In the genomic region with DNA sequence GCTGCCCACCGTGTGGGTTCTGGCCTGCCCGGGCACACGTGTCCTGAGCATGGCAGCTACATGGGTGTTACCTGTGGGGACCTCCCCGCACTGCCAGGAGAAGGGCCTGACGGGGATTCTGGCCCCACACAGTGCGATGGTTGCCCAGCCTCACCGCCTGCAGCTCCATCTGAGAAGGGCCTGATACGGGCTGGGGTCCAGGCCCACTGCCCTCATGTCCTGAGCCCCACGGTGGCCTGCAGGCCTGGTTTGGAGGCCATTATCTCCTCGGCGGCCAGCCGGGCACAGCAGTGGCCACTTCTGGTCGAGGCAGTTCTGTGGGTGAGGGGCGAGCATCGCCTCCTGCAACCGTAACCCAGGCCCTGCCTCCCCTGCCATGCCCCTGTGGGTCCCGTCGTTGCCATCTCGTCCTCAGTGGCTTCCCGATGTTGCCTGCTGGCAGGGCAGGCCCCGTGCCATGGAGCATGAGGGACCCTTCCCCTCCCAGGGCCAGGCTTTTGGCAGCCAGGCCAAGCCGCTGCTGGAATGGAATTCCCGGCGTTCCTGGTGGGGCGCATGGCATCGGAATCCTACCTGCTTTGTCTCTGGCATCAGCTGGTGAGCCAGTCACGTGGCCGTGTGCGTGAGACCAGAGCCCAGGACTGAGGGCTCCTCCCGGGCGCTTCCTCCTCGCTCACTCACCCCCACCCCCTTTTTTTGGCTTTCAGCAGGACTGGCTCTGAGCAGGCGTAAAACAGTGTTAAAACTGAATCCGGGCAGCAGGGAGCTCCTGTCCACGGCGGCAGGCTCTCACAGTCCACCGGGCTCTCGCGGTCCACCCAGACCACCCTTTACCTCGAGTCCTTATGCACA, we compare ENCODE assay signal across 9 cellular contexts.
A peak's percentile ranks its signal among the peaks of the same experiment; 100 is the strongest.
DNase-seq lines count a peak whose midpoint lies in the region; ATAC-seq and TF ChIP-seq lines count a peak whose summit lies in the region.
"Had no signal": no experiment of that assay in that cellular context is flagged by ENCODE, and none has a peak within 500 bp of the region (broad histone marks: within the 10 kb centered on the region; RNA-seq: fewer than 3 reads in every experiment).

No MANE protein-coding gene starts in this region.

- peak; percentile 56 for DNase-seq in natural killer cell treated with Interleukin-12 subunit alpha and Interleukin-12 subunit beta and Interleukin-15 and Interleukin-18, amount 100 ng/mL, for 72 hours (ENCODE audit: low spot score)
- DNase-seq in natural killer cell: no peak
- peak; percentile 88 to 91 for DNase-seq in breast epithelium (ENCODE audit: low spot score in 2 of 2)
- DNase-seq in lower leg skin (ENCODE audit: low spot score in 2 of 2): peak; percentile 76 to 95
- no peak for DNase-seq in activated T-cell treated with anti-CD3 and anti-CD28 coated beads, Interleukin-2, amount 50 U/mL, for 24 hours
- no peak for DNase-seq in stimulated activated CD4-positive, alpha-beta T cell treated with anti-CD3 and anti-CD28 coated beads, Interleukin-4, amount 100 ng/mL, for 24 hours
- DNase-seq in UCSD-AML1 (lab: John Stamatoyannopoulos, UW; ENCODE audit: unreplicated experiment): no peak
- no peak for DNase-seq in iPS-NIHi7 (ENCODE audit: extremely low spot score)

- intact Hi-C loops in natural killer cell (cut with micrococcal nuclease) (no loop called here), breast epithelium (cut with DNase I; ENCODE audit: low total_unique reads) (no loop called here), lower leg skin (cut with DNase I; ENCODE audit: low total_unique reads) (no loop called here)

- H3K36me3 ChIP-seq in breast epithelium: no peaks in the 10 kb centered on the region

- 18 to 29% methylated on average over 38 to 40 of the region's 40 CpGs for WGBS in lower leg skin, 2 donors

- H3K4me3 Mint-ChIP-seq in natural killer cell treated with Interleukin-12 subunit alpha and Interleukin-12 subunit beta and Interleukin-15 and Interleukin-18, amount 100 ng/mL, for 72 hours: no peak overlapping the region
- no peak overlapping the region for H3K4me3 Mint-ChIP-seq in natural killer cell
- H3K4me3 Mint-ChIP-seq in activated T-cell treated with anti-CD3 and anti-CD28 coated beads, Interleukin-2, amount 50 U/mL, for 24 hours: no peak overlapping the region

- H3K9me3 Mint-ChIP-seq in natural killer cell treated with Interleukin-12 subunit alpha and Interleukin-12 subunit beta and Interleukin-15 and Interleukin-18, amount 100 ng/mL, for 72 hours: no peaks in the 10 kb centered on the region
- no peaks in the 10 kb centered on the region for H3K9me3 Mint-ChIP-seq in natural killer cell
- H3K9me3 Mint-ChIP-seq in activated T-cell treated with anti-CD3 and anti-CD28 coated beads, Interleukin-2, amount 50 U/mL, for 24 hours: no peaks in the 10 kb centered on the region
- H3K9me3 Mint-ChIP-seq: nephron had no signal

- H3K27me3 ChIP-seq in breast epithelium: no peaks in the 10 kb centered on the region

- H3K27me3 Mint-ChIP-seq in natural killer cell treated with Interleukin-12 subunit alpha and Interleukin-12 subunit beta and Interleukin-15 and Interleukin-18, amount 100 ng/mL, for 72 hours: no peaks in the 10 kb centered on the region
- H3K27me3 Mint-ChIP-seq in natural killer cell (ENCODE audit: low read depth in 2 of 2): no peaks in the 10 kb centered on the region
- H3K27me3 Mint-ChIP-seq in activated T-cell treated with anti-CD3 and anti-CD28 coated beads, Interleukin-2, amount 50 U/mL, for 24 hours: no peaks in the 10 kb centered on the region

- no peak overlapping the region for H3K27ac Mint-ChIP-seq in natural killer cell treated with Interleukin-12 subunit alpha and Interleukin-12 subunit beta and Interleukin-15 and Interleukin-18, amount 100 ng/mL, for 72 hours
- H3K27ac Mint-ChIP-seq in natural killer cell: no peak overlapping the region
- H3K27ac Mint-ChIP-seq in activated T-cell treated with anti-CD3 and anti-CD28 coated beads, Interleukin-2, amount 50 U/mL, for 24 hours: no peak overlapping the region

- peak overlapping the region; percentile 85 to 98 (median 97) for H3K4me3 ChIP-seq in breast epithelium
- no peak overlapping the region for H3K4me3 ChIP-seq in lower leg skin (ENCODE audit: low read depth, poor library complexity, severe bottlenecking)

- TF ChIP-seq CTCF in natural killer cell (IDR thresholded peaks at IDR 0.05) (no peak), breast epithelium (IDR thresholded peaks at IDR 0.05) (no peak), lower leg skin (IDR thresholded peaks at IDR 0.05) (no peak)

- TF ChIP-seq POLR2A in breast epithelium (IDR thresholded peaks at IDR 0.05) (peak; percentile 28), lower leg skin (IDR thresholded peaks at IDR 0.05) (no peak)

- no peak for ATAC-seq in natural killer cell treated with Interleukin-12 subunit alpha and Interleukin-12 subunit beta and Interleukin-15 and Interleukin-18, amount 100 ng/mL, for 72 hours
- ATAC-seq in natural killer cell: no peak

- H3K36me3 Mint-ChIP-seq in natural killer cell treated with Interleukin-12 subunit alpha and Interleukin-12 subunit beta and Interleukin-15 and Interleukin-18, amount 100 ng/mL, for 72 hours: no peaks in the 10 kb centered on the region
- no peaks in the 10 kb centered on the region for H3K36me3 Mint-ChIP-seq in natural killer cell
- H3K36me3 Mint-ChIP-seq in activated T-cell treated with anti-CD3 and anti-CD28 coated beads, Interleukin-2, amount 50 U/mL, for 24 hours (ENCODE audit: low read depth): peaks cover 9% of the 10 kb centered on the region

- peaks cover 0 to 22% of the 10 kb centered on the region in 2 donors for H3K4me1 Mint-ChIP-seq in natural killer cell treated with Interleukin-12 subunit alpha and Interleukin-12 subunit beta and Interleukin-15 and Interleukin-18, amount 100 ng/mL, for 72 hours (ENCODE audit: low read depth in 2 of 2)
- H3K4me1 Mint-ChIP-seq in natural killer cell: peaks cover 32 to 46% of the 10 kb centered on the region in 2 donors
- peaks cover 24% of the 10 kb centered on the region for H3K4me1 Mint-ChIP-seq in activated T-cell treated with anti-CD3 and anti-CD28 coated beads, Interleukin-2, amount 50 U/mL, for 24 hours (ENCODE audit: low read depth)

- no peaks in the 10 kb centered on the region for H3K9me3 ChIP-seq in breast epithelium

- peak overlapping the region; percentile 99 to 100 for H3K27ac ChIP-seq in breast epithelium

- H3K4me1 ChIP-seq in breast epithelium: peaks cover 0 to 13% of the 10 kb centered on the region in 2 donors

Comparison
In these comparisons a context has a peak if more than half of its experiments do, and no peak if none do; other contexts are left out.
1. DNase-seq: peak in natural killer cell treated with Interleukin-12 subunit alpha and Interleukin-12 subunit beta and Interleukin-15 and Interleukin-18, amount 100 ng/mL, for 72 hours (single experiment), breast epithelium (2 of 2) and lower leg skin (2 of 2); none in natural killer cell (single experiment), activated T-cell treated with anti-CD3 and anti-CD28 coated beads, Interleukin-2, amount 50 U/mL, for 24 hours (single experiment), stimulated activated CD4-positive, alpha-beta T cell treated with anti-CD3 and anti-CD28 coated beads, Interleukin-4, amount 100 ng/mL, for 24 hours (single experiment), UCSD-AML1 (single experiment) and iPS-NIHi7 (single experiment).